ENCODE assay signal across 17 cellular contexts in the genomic region with DNA sequence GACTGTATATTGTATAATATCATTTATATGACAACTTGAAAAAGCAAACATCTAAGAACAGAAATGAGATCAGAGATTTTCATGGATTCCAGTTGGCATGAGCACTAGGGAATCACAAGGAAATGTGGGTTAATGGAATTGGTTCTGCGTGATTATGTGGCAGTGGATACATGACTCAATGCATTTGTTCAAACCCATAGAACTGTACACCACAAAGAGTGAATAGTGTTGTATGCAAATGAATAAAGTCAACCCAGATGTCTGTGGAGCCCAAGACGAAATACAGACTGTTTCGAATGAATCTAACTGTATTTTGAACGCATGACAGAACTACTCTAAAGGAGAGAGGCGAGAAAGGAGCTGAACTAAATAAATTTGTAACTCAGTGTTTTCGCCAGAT.
"Had no signal": no experiment of that assay in that cellular context is flagged by ENCODE, and none has a peak within 500 bp of the region (broad histone marks: within the 10 kb centered on the region; RNA-seq: fewer than 3 reads in every experiment).

No MANE protein-coding gene starts in this region.

- H3K36me3 Mint-ChIP-seq: naive thymus-derived CD8-positive, alpha-beta T cell; stimulated activated effector memory CD8-positive, alpha-beta T cell treated with anti-CD3 and anti-CD28 coated beads, Interleukin-12 subunit alpha, Interleukin-12 subunit beta, amount 100 ng/mL, for 72 hours had no signal

- H3K36me3 ChIP-seq: ovary had no signal

- DNase-seq: effector memory CD4-positive, alpha-beta T cell; foreskin melanocyte; head of caudate nucleus; hippocampal formation; kidney glomerular epithelial cell; mammary epithelial cell; mucosa of descending colon; naive thymus-derived CD8-positive, alpha-beta T cell; ovary; right cardiac atrium; stimulated activated CD4-positive, alpha-beta T cell treated with anti-CD3 and anti-CD28 coated beads, Interleukin-4, amount 100 ng/mL, for 1 hour; stimulated activated CD8-positive, alpha-beta memory T cell treated with anti-CD3 and anti-CD28 coated beads, Interleukin-4, amount 100 ng/mL, for 48 hours; testis had no signal

- H3K4me3 ChIP-seq: mucosa of descending colon, ovary, testis, tibial nerve had no signal

- H3K9me3 ChIP-seq: mucosa of descending colon, ovary, testis had no signal

- H3K4me1 ChIP-seq: testis, tibial nerve had no signal

- H3K27ac ChIP-seq: ovary, testis, tibial nerve had no signal

- H3K4me1 Mint-ChIP-seq: naive thymus-derived CD8-positive, alpha-beta T cell; stimulated activated effector memory CD8-positive, alpha-beta T cell treated with anti-CD3 and anti-CD28 coated beads, Interleukin-12 subunit alpha, Interleukin-12 subunit beta, amount 100 ng/mL, for 72 hours had no signal

- H3K27ac Mint-ChIP-seq: naive thymus-derived CD8-positive, alpha-beta T cell; stimulated activated effector memory CD8-positive, alpha-beta T cell treated with anti-CD3 and anti-CD28 coated beads, Interleukin-12 subunit alpha, Interleukin-12 subunit beta, amount 100 ng/mL, for 72 hours; stimulated activated naive CD8-positive, alpha-beta T cell treated with anti-CD3 and anti-CD28 coated beads, Interleukin-15, Interleukin-2, amounts not matched to agents 100 ng/mL and 50 ng/mL, for 24 hours had no signal

- H3K27me3 Mint-ChIP-seq: naive thymus-derived CD8-positive, alpha-beta T cell; stimulated activated naive CD8-positive, alpha-beta T cell treated with anti-CD3 and anti-CD28 coated beads, Interleukin-15, Interleukin-2, amounts not matched to agents 100 ng/mL and 50 ng/mL, for 24 hours had no signal

- H3K27me3 ChIP-seq: ovary, testis, tibial nerve had no signal

- H3K9me3 Mint-ChIP-seq: stimulated activated naive CD8-positive, alpha-beta T cell treated with anti-CD3 and anti-CD28 coated beads, Interleukin-15, Interleukin-2, amounts not matched to agents 100 ng/mL and 50 ng/mL, for 24 hours had no signal

- H3K4me3 Mint-ChIP-seq: naive thymus-derived CD8-positive, alpha-beta T cell; neural crest cell; stimulated activated effector memory CD8-positive, alpha-beta T cell treated with anti-CD3 and anti-CD28 coated beads, Interleukin-12 subunit alpha, Interleukin-12 subunit beta, amount 100 ng/mL, for 72 hours; stimulated activated naive CD8-positive, alpha-beta T cell treated with anti-CD3 and anti-CD28 coated beads, Interleukin-15, Interleukin-2, amounts not matched to agents 100 ng/mL and 50 ng/mL, for 24 hours had no signal
